In genomic region chr2:179952658-179953057, GRCh38 we compare ENCODE assay signal across 19 cellular contexts. TPM values are rescaled to one million over a fixed set of nuclear protein-coding genes. Genes with fewer than 3 reads are reported as not detected.
A peak's percentile ranks its signal among the peaks of the same experiment; 100 is the strongest.
DNase-seq lines count a peak whose midpoint lies in the region; ATAC-seq and TF ChIP-seq lines count a peak whose summit lies in the region.
"Had no signal": no experiment of that assay in that cellular context is flagged by ENCODE, and none has a peak within 500 bp of the region (broad histone marks: within the 10 kb centered on the region; RNA-seq: fewer than 3 reads in every experiment).

No MANE protein-coding gene starts in this region.

- H3K4me1 ChIP-seq in right atrium auricular region: no peaks in the 10 kb centered on the region
- H3K4me1 ChIP-seq: SJSA1 had no signal

- POLR2A ChIA-PET in activated CD4-positive, alpha-beta memory T cell treated with anti-CD3 and anti-CD28 coated beads for 36 hours (lab: Charles Lee): no interaction called here

- no peak overlapping the region for H3K27ac ChIP-seq in right atrium auricular region
- H3K27ac ChIP-seq: right lobe of liver, SJSA1, WERI-Rb-1 had no signal

- H3K4me3 Mint-ChIP-seq in activated CD4-positive, alpha-beta memory T cell treated with anti-CD3 and anti-CD28 coated beads for 36 hours: no peak overlapping the region
- H3K4me3 Mint-ChIP-seq: CD8-positive, alpha-beta T cell; dendritic cell treated with granulocyte-macrophage colony-stimulating factor and Interleukin-4, amounts not matched to agents 40 ng/mL and 50 ng/mL, for 4 days; GM23338; naive B cell had no signal

- no peak for TF ChIP-seq CTCF in right atrium auricular region (IDR thresholded peaks at IDR 0.05)

- no peaks in the 10 kb centered on the region for H3K27me3 Mint-ChIP-seq in activated CD4-positive, alpha-beta memory T cell treated with anti-CD3 and anti-CD28 coated beads for 36 hours
- H3K27me3 Mint-ChIP-seq: dendritic cell treated with granulocyte-macrophage colony-stimulating factor and Interleukin-4, amounts not matched to agents 40 ng/mL and 50 ng/mL, for 4 days; naive B cell had no signal

- no peaks in the 10 kb centered on the region for H3K9me3 Mint-ChIP-seq in activated CD4-positive, alpha-beta memory T cell treated with anti-CD3 and anti-CD28 coated beads for 36 hours
- H3K9me3 Mint-ChIP-seq: CD8-positive, alpha-beta T cell; dendritic cell treated with granulocyte-macrophage colony-stimulating factor and Interleukin-4, amounts not matched to agents 40 ng/mL and 50 ng/mL, for 4 days; GM23338; naive B cell had no signal

- CTCF ChIA-PET in activated CD4-positive, alpha-beta memory T cell treated with anti-CD3 and anti-CD28 coated beads for 36 hours (lab: Charles Lee): no interaction called here

- no peak overlapping the region for H3K27ac Mint-ChIP-seq in activated CD4-positive, alpha-beta memory T cell treated with anti-CD3 and anti-CD28 coated beads for 36 hours
- H3K27ac Mint-ChIP-seq: CD8-positive, alpha-beta T cell; dendritic cell treated with granulocyte-macrophage colony-stimulating factor and Interleukin-4, amounts not matched to agents 40 ng/mL and 50 ng/mL, for 4 days; GM23338 had no signal

- H3K4me3 ChIP-seq in right atrium auricular region: no peak overlapping the region
- H3K4me3 ChIP-seq: GM23338, right lobe of liver, SJSA1 had no signal

- H3K36me3 Mint-ChIP-seq in activated CD4-positive, alpha-beta memory T cell treated with anti-CD3 and anti-CD28 coated beads for 36 hours: peaks cover 43% of the 10 kb centered on the region

- peaks cover 39% of the 10 kb centered on the region for H3K36me3 ChIP-seq in right atrium auricular region

- H3K4me1 Mint-ChIP-seq in activated CD4-positive, alpha-beta memory T cell treated with anti-CD3 and anti-CD28 coated beads for 36 hours (ENCODE audit: low read depth): no peaks in the 10 kb centered on the region
- H3K4me1 Mint-ChIP-seq: naive B cell had no signal

- DNase-seq in putamen (ENCODE audit: low spot score) (peak; percentile 12), right atrium auricular region (ENCODE audit: low spot score) (no peak)
- no peak for DNase-seq in activated effector memory CD4-positive, alpha-beta T cell treated with Interleukin-2 at 50 U/mL for 16 hours
- no peak for DNase-seq in activated CD4-positive, alpha-beta memory T cell treated with anti-CD3 and anti-CD28 coated beads for 36 hours
- DNase-seq: CD8-positive, alpha-beta T cell; hippocampal formation; naive B cell; NCI-H1105 treated with DMSO at 0.1 percent for 48 hours; NCI-H2171; NCI-H526; right lobe of liver; T-helper 2 cell; WERI-Rb-1 had no signal

- peak; percentile 62 for ATAC-seq in GM18858 (IDR thresholded peaks at IDR 0.05; ENCODE audit: unreplicated experiment)
- ATAC-seq in GM21619 (IDR thresholded peaks at IDR 0.05; ENCODE audit: unreplicated experiment): peak; percentile 48
- ATAC-seq in HG03378 (IDR thresholded peaks at IDR 0.05; ENCODE audit: unreplicated experiment): peak; percentile 78
- ATAC-seq: CD8-positive, alpha-beta T cell; GM23338; right lobe of liver had no signal

- intact Hi-C loops in activated CD4-positive, alpha-beta memory T cell treated with anti-CD3 and anti-CD28 coated beads for 36 hours (cut with micrococcal nuclease): no loop called here

- no peaks in the 10 kb centered on the region for H3K27me3 ChIP-seq in right atrium auricular region
- H3K27me3 ChIP-seq: right lobe of liver, SJSA1 had no signal

- H3K9me3 ChIP-seq in right atrium auricular region: no peaks in the 10 kb centered on the region
- H3K9me3 ChIP-seq: right lobe of liver, SJSA1 had no signal

RNA-seq across cellular contexts. Expression of gene CWC22, which starts 54.4 kb away (rescaled TPM):
- total RNA-seq in activated CD4-positive, alpha-beta memory T cell treated with anti-CD3 and anti-CD28 coated beads for 36 hours: 10 to 100 TPM; 21.1 to 23.6 TPM
- 10 to 100 TPM; 13.1 to 14.1 TPM for total RNA-seq in right atrium auricular region
